15 cellular contexts compared by ENCODE assay signal in the genomic region with DNA sequence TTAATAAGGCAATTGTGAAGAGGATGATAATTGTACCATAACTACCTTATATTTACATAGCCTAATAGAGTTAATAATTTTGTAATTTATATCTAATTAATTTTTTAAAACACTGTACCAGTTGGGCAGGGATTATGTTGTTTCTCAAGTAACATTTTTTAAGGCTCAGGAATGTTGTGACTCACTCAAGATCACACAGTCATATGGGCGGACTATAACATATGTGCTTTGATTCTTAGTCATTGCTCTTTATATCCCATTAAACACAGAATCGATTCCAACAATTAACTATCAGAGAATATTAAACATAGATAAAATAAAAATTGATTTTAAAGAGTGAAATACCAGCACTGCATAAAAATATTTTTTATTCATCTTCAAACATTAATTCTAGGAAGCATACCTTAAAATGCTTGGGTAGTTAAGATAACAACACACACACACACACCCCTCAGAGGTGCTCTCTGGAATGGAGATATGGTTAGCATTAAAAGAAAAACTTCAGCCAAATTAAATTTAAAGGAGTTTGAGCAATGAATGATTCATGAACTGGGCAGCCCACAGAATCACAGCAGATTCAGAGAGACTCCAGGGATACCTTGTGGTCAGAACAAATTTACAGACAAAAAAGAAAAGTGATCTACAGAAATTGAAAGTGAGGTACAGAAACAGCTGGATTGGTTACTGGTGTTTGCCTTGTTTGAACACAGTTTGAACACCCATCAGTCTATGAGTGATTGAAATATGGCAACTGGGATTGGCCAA.
DNase-seq lines count a peak whose midpoint lies in the region; ATAC-seq and TF ChIP-seq lines count a peak whose summit lies in the region.
"Had no signal": no experiment of that assay in that cellular context is flagged by ENCODE, and none has a peak within 500 bp of the region (broad histone marks: within the 10 kb centered on the region; RNA-seq: fewer than 3 reads in every experiment).

No MANE protein-coding gene starts in this region.

- H3K9me3 ChIP-seq in fibroblast of lung (ENCODE audit: control insufficient read depth, insufficient read depth, low read depth, low read length) = no peaks in the 10 kb centered on the region
- H3K9me3 ChIP-seq in smooth muscle cell (replicated peaks; ENCODE audit: low read depth) = no peaks in the 10 kb centered on the region
- H3K9me3 ChIP-seq: pancreas, SJCRH30, testis had no signal

- H3K9me3 Mint-ChIP-seq in activated T-cell treated with anti-CD3 and anti-CD28 coated beads, Interleukin-2, amount 50 U/mL, for 72 hours = peaks cover 7 to 9% of the 10 kb centered on the region in 2 donors

- no peak overlapping the region for H3K27ac ChIP-seq in fibroblast of lung (ENCODE audit: insufficient read depth, low read length)
- H3K27ac ChIP-seq in smooth muscle cell (ENCODE audit: low read depth) = peak overlapping the region; percentile 80
- H3K27ac ChIP-seq: pancreas, SJCRH30, testis had no signal

- H3K36me3 ChIP-seq in fibroblast of lung (ENCODE audit: control insufficient read depth, insufficient read depth, low read length) (no peaks in the 10 kb centered on the region), smooth muscle cell (ENCODE audit: low read depth) (no peaks in the 10 kb centered on the region)
- H3K36me3 ChIP-seq: pancreas, SJCRH30 had no signal

- no peaks in the 10 kb centered on the region for H3F3A ChIP-seq in smooth muscle cell (ENCODE audit: low read depth)

- no peaks in the 10 kb centered on the region for H3K79me2 ChIP-seq in fibroblast of lung (ENCODE audit: control insufficient read depth, insufficient read depth, low read length)
- H3K79me2 ChIP-seq in smooth muscle cell (ENCODE audit: low read depth) = no peaks in the 10 kb centered on the region

- no peak overlapping the region for H3K4me3 ChIP-seq in fibroblast of lung (replicated peaks in 1 of 4; ENCODE audit: control extremely low read depth in 1 of 4, insufficient read depth in 1 of 4, low read depth in 3 of 4, low read length in 4 of 4)
- H3K4me3 ChIP-seq in smooth muscle cell = no peak overlapping the region
- H3K4me3 ChIP-seq: pancreas, SJCRH30, testis had no signal

- H3K27ac Mint-ChIP-seq in activated T-cell treated with anti-CD3 and anti-CD28 coated beads, Interleukin-2, amount 50 U/mL, for 72 hours = no peak overlapping the region

- H3K27me3 ChIP-seq in fibroblast of lung (ENCODE audit: control insufficient read depth, insufficient read depth, low read length) (no peaks in the 10 kb centered on the region), smooth muscle cell (ENCODE audit: low read depth) (no peaks in the 10 kb centered on the region)
- H3K27me3 ChIP-seq: pancreas, testis had no signal

- TF ChIP-seq CTCF in fibroblast of lung (conservative IDR thresholded peaks at IDR 0.05 in 1 of 2, IDR thresholded peaks at IDR 0.05 in 1 of 2; ENCODE audit: low read depth in 1 of 2, low read length in 2 of 2) (no peak), smooth muscle cell (IDR thresholded peaks at IDR 0.05; ENCODE audit: borderline replicate concordance, insufficient read depth, poor library complexity, severe bottlenecking) (no peak)

- H4K20me1 ChIP-seq in fibroblast of lung (ENCODE audit: control insufficient read depth, extremely low read depth, insufficient read depth, low read length) (no peaks in the 10 kb centered on the region), smooth muscle cell (ENCODE audit: low read depth) (no peaks in the 10 kb centered on the region)

- no peaks in the 10 kb centered on the region for H3K27me3 Mint-ChIP-seq in activated T-cell treated with anti-CD3 and anti-CD28 coated beads, Interleukin-2, amount 50 U/mL, for 72 hours (ENCODE audit: low read depth)

- H3K36me3 Mint-ChIP-seq in activated T-cell treated with anti-CD3 and anti-CD28 coated beads, Interleukin-2, amount 50 U/mL, for 72 hours (ENCODE audit: insufficient read depth in 2 of 2) = peaks cover 9 to 12% of the 10 kb centered on the region in 2 donors

- H2AFZ ChIP-seq in fibroblast of lung (ENCODE audit: low read length) = no peak overlapping the region
- H2AFZ ChIP-seq in smooth muscle cell (ENCODE audit: low read depth) = no peak overlapping the region

- H3K4me2 ChIP-seq in fibroblast of lung (ENCODE audit: extremely low read depth, insufficient read depth, low read length) = peak overlapping the region; percentile 36
- peak overlapping the region; percentile 27 for H3K4me2 ChIP-seq in smooth muscle cell

- H3K4me3 Mint-ChIP-seq in activated T-cell treated with anti-CD3 and anti-CD28 coated beads, Interleukin-2, amount 50 U/mL, for 72 hours = no peak overlapping the region

- DNase-seq in activated T-cell treated with anti-CD3 and anti-CD28 coated beads, Interleukin-2, amount 50 U/mL, for 72 hours = no peak
- DNase-seq in activated T-cell treated with anti-CD3 and anti-CD28 coated beads, Interleukin-2, amount 50 U/mL, for 48 hours = no peak
- DNase-seq in fibroblast of lung (ENCODE audit: low read depth in 2 of 2) = peak; percentile 61 to 85
- DNase-seq in smooth muscle cell (lab: John Stamatoyannopoulos, UW; ENCODE audit: unreplicated experiment) = no peak
- DNase-seq in DMS53 (lab: John Stamatoyannopoulos, UW) = no peak
- DNase-seq in NCI-H2227 (lab: John Stamatoyannopoulos, UW; ENCODE audit: unreplicated experiment) = no peak
- DNase-seq: cerebellar nuclear complex, erythroblast, Karpas-422, NCI-H1930, pancreas, SJCRH30, testis had no signal

- peaks cover 28% of the 10 kb centered on the region for H3K4me1 Mint-ChIP-seq in activated T-cell treated with anti-CD3 and anti-CD28 coated beads, Interleukin-2, amount 50 U/mL, for 72 hours (ENCODE audit: low read depth)

- H3K9ac ChIP-seq in fibroblast of lung (ENCODE audit: insufficient read depth, low read length) (no peak overlapping the region), smooth muscle cell (ENCODE audit: low read depth) (no peak overlapping the region)

- H3K4me1 ChIP-seq in fibroblast of lung (ENCODE audit: control insufficient read depth, extremely low read depth, insufficient read depth, low read length) (peaks cover 3% of the 10 kb centered on the region), smooth muscle cell (ENCODE audit: low read depth) (no peaks in the 10 kb centered on the region)
- H3K4me1 ChIP-seq: pancreas, SJCRH30, testis had no signal

- ATAC-seq in activated T-cell treated with anti-CD3 and anti-CD28 coated beads, Interleukin-2, amount 50 U/mL, for 72 hours (replicated peaks in 1 of 2) = peak; percentile 39 to 50
- peak; percentile 82 for ATAC-seq in SK-N-SH treated with all-trans-retinoic acid at 6 μM for 48 hours
- no peak for ATAC-seq in HG02973 (IDR thresholded peaks at IDR 0.05; ENCODE audit: unreplicated experiment)
- ATAC-seq: pancreas had no signal

- WGBS in smooth muscle cell (ENCODE audit: low lambda C conversion rate) = 41% methylated on average over 2 of the region's 2 CpGs

TF ChIP-seq in SK-N-SH treated with all-trans-retinoic acid at 6 μM for 48 hours, 23 proteins besides CTCF, POLR2A, EP300 and RAD21:
- TF ChIP-seq OSR1 (CRISPR knock-in tag; IDR thresholded peaks at IDR 0.05) (no peak), ISL1 (CRISPR knock-in tag; IDR thresholded peaks at IDR 0.05) (peak; percentile 71), PATZ1 (CRISPR knock-in tag; IDR thresholded peaks at IDR 0.05; ENCODE audit: borderline replicate concordance) (peak; percentile 59; the same call in 1 of the 2 replicates)

Comparison
In these comparisons a context has a peak if more than half of its experiments do, and no peak if none do; other contexts are left out.
1. DNase-seq: peak in fibroblast of lung (2 of 2); none in activated T-cell treated with anti-CD3 and anti-CD28 coated beads, Interleukin-2, amount 50 U/mL, for 72 hours (0 of 2), activated T-cell treated with anti-CD3 and anti-CD28 coated beads, Interleukin-2, amount 50 U/mL, for 48 hours (0 of 2), smooth muscle cell (single experiment), DMS53 (single experiment) and NCI-H2227 (single experiment).